In the genomic region with DNA sequence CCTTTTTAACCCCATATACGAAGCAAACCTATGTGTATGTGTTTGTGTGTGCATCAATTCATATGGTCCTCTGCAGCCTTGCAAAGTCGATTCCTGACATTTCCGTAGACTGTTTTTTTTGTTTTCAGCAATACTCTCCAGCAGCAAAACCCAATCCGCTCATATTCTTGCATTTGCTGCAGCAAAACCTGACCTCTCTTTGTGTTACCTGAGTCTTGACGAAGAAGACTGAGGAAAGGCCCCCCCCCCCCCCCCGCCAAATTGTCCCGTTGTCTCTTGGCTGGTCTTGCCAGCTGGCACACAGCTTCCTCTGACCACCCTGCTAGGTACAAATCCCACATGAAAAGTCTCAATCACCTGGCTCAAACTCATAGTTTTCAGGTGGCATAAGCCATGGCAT, we compare ENCODE assay signal across 28 cellular contexts.
"Had no signal": no experiment of that assay in that cellular context is flagged by ENCODE, and none has a peak within 500 bp of the region (broad histone marks: within the 10 kb centered on the region; RNA-seq: fewer than 3 reads in every experiment).

No MANE protein-coding gene starts in this region.

- H3K27ac ChIP-seq: stomach, suprapubic skin, testis, thoracic aorta, thyroid gland, tibial artery, tibial nerve, transverse colon, upper lobe of left lung, upper lobe of right lung, uterus, vagina had no signal

- H3K9me3 Mint-ChIP-seq: stimulated activated effector memory CD8-positive, alpha-beta T cell treated with anti-CD3 and anti-CD28 coated beads, Interleukin-12 subunit alpha, Interleukin-12 subunit beta, amount 100 ng/mL, for 72 hours; stimulated activated memory B cell treated with anti-CD40 and anti-IgM and Interleukin-4, amounts not matched to agents 10 μg/mL and 1 μg/mL and 100 μg/mL, for 72 hours; stimulated activated naive CD8-positive, alpha-beta T cell treated with anti-CD3 and anti-CD28 coated beads, Interleukin-15, Interleukin-2, amounts not matched to agents 100 ng/mL and 50 ng/mL, for 24 hours; type B pancreatic cell had no signal

- H3K4me3 ChIP-seq: stomach, suprapubic skin, testis, thoracic aorta, thyroid gland, tibial artery, tibial nerve, transverse colon, upper lobe of left lung, upper lobe of right lung, uterus, vagina had no signal

- H3K27me3 ChIP-seq: stomach, suprapubic skin, testis, thyroid gland, tibial artery, tibial nerve, transverse colon, upper lobe of left lung, upper lobe of right lung, uterus, vagina had no signal

- H3K36me3 ChIP-seq: stomach, suprapubic skin, thoracic aorta, thyroid gland, tibial artery, tibial nerve, transverse colon, upper lobe of left lung, upper lobe of right lung, uterus, vagina had no signal

- DNase-seq: stimulated activated CD4-positive, alpha-beta T cell treated with anti-CD3 and anti-CD28 coated beads, Interleukin-2, amount 100 ng/mL, for 48 hours; stimulated activated CD4-positive, alpha-beta T cell treated with anti-CD3 and anti-CD28 coated beads, Interleukin-4, amount 100 ng/mL, for 1 hour; stimulated activated CD4-positive, alpha-beta T cell treated with anti-CD3 and anti-CD28 coated beads, Interleukin-4, amount 100 ng/mL, for 24 hours; stimulated activated CD4-positive, alpha-beta T cell treated with anti-CD3 and anti-CD28 coated beads, Interleukin-4, amount 100 ng/mL, for 4 hours; stimulated activated CD8-positive, alpha-beta memory T cell treated with anti-CD3 and anti-CD28 coated beads, Interleukin-4, amount 100 ng/mL, for 48 hours; stimulated activated naive B cell treated with anti-CD40 and anti-IgM and Interleukin-4, amounts not matched to agents 10 μg/mL and 1 μg/mL and 100 μg/mL, for 72 hours; stimulated activated naive CD4-positive, alpha-beta T cell; stimulated activated naive CD4-positive, alpha-beta T cell treated with Interleukin-2 at 50 U/mL for 16 hours; stimulated activated naive CD8-positive, alpha-beta T cell treated with anti-CD3 and anti-CD28 coated beads, Interleukin-15, amount 100 ng/mL, for 72 hours; stimulated activated naive CD8-positive, alpha-beta T cell treated with anti-CD3 and anti-CD28 coated beads, Interleukin-15, Interleukin-2, amounts not matched to agents 100 U/mL and 50 U/mL, for 24 hours; stomach; substantia nigra; testis; thyroid gland; tibial artery; transverse colon; upper lobe of left lung; upper lobe of right lung; uterus had no signal

- H3K27ac Mint-ChIP-seq: stimulated activated effector memory CD8-positive, alpha-beta T cell treated with anti-CD3 and anti-CD28 coated beads, Interleukin-12 subunit alpha, Interleukin-12 subunit beta, amount 100 ng/mL, for 72 hours; stimulated activated memory B cell treated with anti-CD40 and anti-IgM and Interleukin-4, amounts not matched to agents 10 μg/mL and 1 μg/mL and 100 μg/mL, for 72 hours; stimulated activated naive B cell treated with anti-CD40 and anti-IgM and Interleukin-4, amounts not matched to agents 10 μg/mL and 1 μg/mL and 100 μg/mL, for 72 hours; stimulated activated naive CD8-positive, alpha-beta T cell treated with anti-CD3 and anti-CD28 coated beads, Interleukin-15, amount 100 ng/mL, for 72 hours; stimulated activated naive CD8-positive, alpha-beta T cell treated with anti-CD3 and anti-CD28 coated beads, Interleukin-15, Interleukin-2, amounts not matched to agents 100 ng/mL and 50 ng/mL, for 24 hours; type B pancreatic cell had no signal

- H3K4me1 Mint-ChIP-seq: stimulated activated effector memory CD8-positive, alpha-beta T cell treated with anti-CD3 and anti-CD28 coated beads, Interleukin-12 subunit alpha, Interleukin-12 subunit beta, amount 100 ng/mL, for 72 hours; stimulated activated memory B cell treated with anti-CD40 and anti-IgM and Interleukin-4, amounts not matched to agents 10 μg/mL and 1 μg/mL and 100 μg/mL, for 72 hours; stimulated activated naive B cell treated with anti-CD40 and anti-IgM and Interleukin-4, amounts not matched to agents 10 μg/mL and 1 μg/mL and 100 μg/mL, for 72 hours; stimulated activated naive CD8-positive, alpha-beta T cell treated with anti-CD3 and anti-CD28 coated beads, Interleukin-15, amount 100 ng/mL, for 72 hours had no signal

- H3K4me1 ChIP-seq: stomach, suprapubic skin, testis, tibial artery, tibial nerve, transverse colon, upper lobe of left lung, upper lobe of right lung, uterus, vagina had no signal

- H3K27me3 Mint-ChIP-seq: stimulated activated memory B cell treated with anti-CD40 and anti-IgM and Interleukin-4, amounts not matched to agents 10 μg/mL and 1 μg/mL and 100 μg/mL, for 72 hours; stimulated activated naive B cell treated with anti-CD40 and anti-IgM and Interleukin-4, amounts not matched to agents 10 μg/mL and 1 μg/mL and 100 μg/mL, for 72 hours; stimulated activated naive CD8-positive, alpha-beta T cell treated with anti-CD3 and anti-CD28 coated beads, Interleukin-15, amount 100 ng/mL, for 72 hours; stimulated activated naive CD8-positive, alpha-beta T cell treated with anti-CD3 and anti-CD28 coated beads, Interleukin-15, Interleukin-2, amounts not matched to agents 100 ng/mL and 50 ng/mL, for 24 hours; type B pancreatic cell had no signal

- FAIRE-seq: urothelium cell line had no signal

- H3K4me3 Mint-ChIP-seq: stimulated activated effector memory CD8-positive, alpha-beta T cell treated with anti-CD3 and anti-CD28 coated beads, Interleukin-12 subunit alpha, Interleukin-12 subunit beta, amount 100 ng/mL, for 72 hours; stimulated activated memory B cell treated with anti-CD40 and anti-IgM and Interleukin-4, amounts not matched to agents 10 μg/mL and 1 μg/mL and 100 μg/mL, for 72 hours; stimulated activated naive B cell treated with anti-CD40 and anti-IgM and Interleukin-4, amounts not matched to agents 10 μg/mL and 1 μg/mL and 100 μg/mL, for 72 hours; stimulated activated naive CD8-positive, alpha-beta T cell treated with anti-CD3 and anti-CD28 coated beads, Interleukin-15, amount 100 ng/mL, for 72 hours; stimulated activated naive CD8-positive, alpha-beta T cell treated with anti-CD3 and anti-CD28 coated beads, Interleukin-15, Interleukin-2, amounts not matched to agents 100 ng/mL and 50 ng/mL, for 24 hours; type B pancreatic cell had no signal

- H3K9me3 ChIP-seq: stomach, suprapubic skin, testis, thoracic aorta, thyroid gland, tibial artery, tibial nerve, transverse colon, upper lobe of left lung, upper lobe of right lung, uterus, vagina had no signal

- H3K36me3 Mint-ChIP-seq: stimulated activated effector memory CD8-positive, alpha-beta T cell treated with anti-CD3 and anti-CD28 coated beads, Interleukin-12 subunit alpha, Interleukin-12 subunit beta, amount 100 ng/mL, for 72 hours; stimulated activated memory B cell treated with anti-CD40 and anti-IgM and Interleukin-4, amounts not matched to agents 10 μg/mL and 1 μg/mL and 100 μg/mL, for 72 hours; stimulated activated naive B cell treated with anti-CD40 and anti-IgM and Interleukin-4, amounts not matched to agents 10 μg/mL and 1 μg/mL and 100 μg/mL, for 72 hours; type B pancreatic cell had no signal

- ATAC-seq: stimulated activated effector memory CD8-positive, alpha-beta T cell treated with anti-CD3 and anti-CD28 coated beads, Interleukin-12 subunit alpha, Interleukin-12 subunit beta, amount 100 ng/mL, for 72 hours; stimulated activated memory B cell treated with anti-CD40 and anti-IgM and Interleukin-4, amounts not matched to agents 10 μg/mL and 1 μg/mL and 100 μg/mL, for 72 hours; stimulated activated naive B cell treated with anti-CD40 and anti-IgM and Interleukin-4, amounts not matched to agents 10 μg/mL and 1 μg/mL and 100 μg/mL, for 72 hours; stimulated activated naive CD8-positive, alpha-beta T cell treated with anti-CD3 and anti-CD28 coated beads, Interleukin-15, amount 100 ng/mL, for 72 hours; stimulated activated naive CD8-positive, alpha-beta T cell treated with anti-CD3 and anti-CD28 coated beads, Interleukin-15, Interleukin-2, amounts not matched to agents 100 U/mL and 50 U/mL, for 24 hours; upper lobe of right lung had no signal
